In the genomic region with DNA sequence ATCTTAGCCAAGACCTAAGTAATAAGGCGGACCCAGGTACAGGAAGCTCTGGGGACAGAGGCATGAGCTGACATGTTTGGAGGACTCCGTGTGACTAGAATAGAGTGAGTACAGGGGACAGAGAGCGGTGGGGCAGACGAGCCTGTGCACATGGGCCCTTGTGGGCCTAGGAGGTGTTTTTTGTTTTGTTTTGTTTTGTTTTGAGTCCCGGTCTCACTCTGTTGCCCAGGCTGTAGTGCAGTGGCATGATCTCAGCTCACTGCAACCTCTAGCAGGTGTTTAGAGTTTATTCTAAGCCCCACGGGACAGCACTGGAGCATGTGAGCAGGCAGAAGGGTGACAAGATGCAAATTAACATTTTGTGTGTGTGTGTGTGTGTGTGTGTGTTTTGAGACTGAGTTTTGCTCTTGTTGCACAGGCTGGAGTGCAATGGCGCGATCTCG, we compare ENCODE assay signal across 10 cellular contexts.
DNase-seq lines count a peak whose midpoint lies in the region; ATAC-seq lines count a peak whose summit lies in the region.
"Had no signal": no experiment of that assay in that cellular context is flagged by ENCODE, and none has a peak within 500 bp of the region (broad histone marks: within the 10 kb centered on the region; RNA-seq: fewer than 3 reads in every experiment).

No MANE protein-coding gene starts in this region.

- peak overlapping the region; percentile 87 for H3K27ac Mint-ChIP-seq in activated naive CD4-positive, alpha-beta T cell treated with anti-CD3 and anti-CD28 coated beads, Interleukin-2, amount 10 ng/mL, durations not matched to agents 7 days and 5 days
- peak overlapping the region; percentile 79 for H3K27ac Mint-ChIP-seq in stimulated activated memory B cell treated with anti-CD40 and anti-IgM and Interleukin-4, amounts not matched to agents 10 μg/mL and 1 μg/mL and 100 μg/mL, for 72 hours
- H3K27ac Mint-ChIP-seq: nephron progenitor cell had no signal

- peaks cover 12% of the 10 kb centered on the region for H3K36me3 Mint-ChIP-seq in activated naive CD4-positive, alpha-beta T cell treated with anti-CD3 and anti-CD28 coated beads, Interleukin-2, amount 10 ng/mL, durations not matched to agents 7 days and 5 days
- H3K36me3 Mint-ChIP-seq in stimulated activated memory B cell treated with anti-CD40 and anti-IgM and Interleukin-4, amounts not matched to agents 10 μg/mL and 1 μg/mL and 100 μg/mL, for 72 hours: peaks cover 12% of the 10 kb centered on the region

- peak overlapping the region; percentile 35 for H3K4me3 Mint-ChIP-seq in activated naive CD4-positive, alpha-beta T cell treated with anti-CD3 and anti-CD28 coated beads, Interleukin-2, amount 10 ng/mL, durations not matched to agents 7 days and 5 days
- peak overlapping the region; percentile 13 for H3K4me3 Mint-ChIP-seq in stimulated activated memory B cell treated with anti-CD40 and anti-IgM and Interleukin-4, amounts not matched to agents 10 μg/mL and 1 μg/mL and 100 μg/mL, for 72 hours
- H3K4me3 Mint-ChIP-seq: nephron progenitor cell had no signal

- H3K27me3 Mint-ChIP-seq in activated naive CD4-positive, alpha-beta T cell treated with anti-CD3 and anti-CD28 coated beads, Interleukin-2, amount 10 ng/mL, durations not matched to agents 7 days and 5 days: no peaks in the 10 kb centered on the region
- H3K27me3 Mint-ChIP-seq in stimulated activated memory B cell treated with anti-CD40 and anti-IgM and Interleukin-4, amounts not matched to agents 10 μg/mL and 1 μg/mL and 100 μg/mL, for 72 hours: no peaks in the 10 kb centered on the region

- ATAC-seq in HG02571 (IDR thresholded peaks at IDR 0.05; ENCODE audit: unreplicated experiment): peak; percentile 35
- ATAC-seq in stimulated activated memory B cell treated with anti-CD40 and anti-IgM and Interleukin-4, amounts not matched to agents 10 μg/mL and 1 μg/mL and 100 μg/mL, for 72 hours: peak; percentile 70
- ATAC-seq: esophagus mucosa had no signal

- CTCF ChIA-PET in activated naive CD4-positive, alpha-beta T cell treated with anti-CD3 and anti-CD28 coated beads, Interleukin-2, amount 10 ng/mL, durations not matched to agents 7 days and 5 days (lab: Charles Lee): interaction anchor here (2.2 to 19.7 kb wide), 2 partner anchors 28 to 41 kb away, joined by 8 to 159 read pairs; no protein-coding TSS in a partner anchor

- no peaks in the 10 kb centered on the region for H3K9me3 Mint-ChIP-seq in activated naive CD4-positive, alpha-beta T cell treated with anti-CD3 and anti-CD28 coated beads, Interleukin-2, amount 10 ng/mL, durations not matched to agents 7 days and 5 days
- H3K9me3 Mint-ChIP-seq in stimulated activated memory B cell treated with anti-CD40 and anti-IgM and Interleukin-4, amounts not matched to agents 10 μg/mL and 1 μg/mL and 100 μg/mL, for 72 hours: no peaks in the 10 kb centered on the region
- H3K9me3 Mint-ChIP-seq: nephron progenitor cell had no signal

- H3K4me1 Mint-ChIP-seq in activated naive CD4-positive, alpha-beta T cell treated with anti-CD3 and anti-CD28 coated beads, Interleukin-2, amount 10 ng/mL, durations not matched to agents 7 days and 5 days: peaks cover 41% of the 10 kb centered on the region
- H3K4me1 Mint-ChIP-seq in stimulated activated memory B cell treated with anti-CD40 and anti-IgM and Interleukin-4, amounts not matched to agents 10 μg/mL and 1 μg/mL and 100 μg/mL, for 72 hours: peaks cover 66% of the 10 kb centered on the region

- DNase-seq in activated naive CD4-positive, alpha-beta T cell treated with anti-CD3 and anti-CD28 coated beads, Interleukin-2, amount 10 ng/mL, durations not matched to agents 7 days and 5 days: no peak
- no peak for DNase-seq in activated naive CD4-positive, alpha-beta T cell treated with anti-CD3 and anti-CD28 coated beads, Interleukin-2, amount 50 U/mL, for 16 hours
- DNase-seq in NCI-H2171 (lab: John Stamatoyannopoulos, UW) (peak; percentile 93), cortex of kidney (lab: John Stamatoyannopoulos, UW) (no peak), GM03348 (ENCODE audit: low spot score) (no peak)
- no peak for DNase-seq in stimulated activated naive CD4-positive, alpha-beta T cell (lab: John Stamatoyannopoulos, UW)
- DNase-seq: nephron progenitor cell had no signal
